ENCODE assay signal across 29 cellular contexts in genomic region chr16:70550082-70550481, GRCh38. TPM values are rescaled to one million over a fixed set of nuclear protein-coding genes. Genes with fewer than 3 reads are reported as not detected.
DNase-seq lines count a peak whose midpoint lies in the region; ATAC-seq and TF ChIP-seq lines count a peak whose summit lies in the region.
"Had no signal": no experiment of that assay in that cellular context is flagged by ENCODE, and none has a peak within 500 bp of the region (broad histone marks: within the 10 kb centered on the region; RNA-seq: fewer than 3 reads in every experiment).

No MANE protein-coding gene starts in this region.

- H3K9me3 Mint-ChIP-seq in activated T-cell treated with anti-CD3 and anti-CD28 coated beads, Interleukin-2, amount 50 U/mL, for 72 hours = no peaks in the 10 kb centered on the region
- H3K9me3 Mint-ChIP-seq in CD4-positive, alpha-beta T cell = no peaks in the 10 kb centered on the region
- H3K9me3 Mint-ChIP-seq in activated CD8-positive, alpha-beta T cell treated with anti-CD3 and anti-CD28 coated beads for 36 hours = no peaks in the 10 kb centered on the region
- no peaks in the 10 kb centered on the region for H3K9me3 Mint-ChIP-seq in naive thymus-derived CD8-positive, alpha-beta T cell
- no peaks in the 10 kb centered on the region for H3K9me3 Mint-ChIP-seq in endothelial cell (ENCODE audit: unreplicated experiment)
- H3K9me3 Mint-ChIP-seq: natural killer cell had no signal

- no peak for ATAC-seq in activated T-cell treated with anti-CD3 and anti-CD28 coated beads, Interleukin-2, amount 50 U/mL, for 72 hours (replicated peaks in 1 of 2)
- no peak for ATAC-seq in CD4-positive, alpha-beta T cell (ENCODE audit: poor library complexity)
- ATAC-seq in activated CD8-positive, alpha-beta T cell treated with anti-CD3 and anti-CD28 coated beads for 36 hours = no peak
- ATAC-seq in naive thymus-derived CD8-positive, alpha-beta T cell = no peak
- no peak for ATAC-seq in HG02885 (IDR thresholded peaks at IDR 0.05; ENCODE audit: poor library complexity, unreplicated experiment)
- ATAC-seq: A549, K562, lower lobe of right lung, natural killer cell, Panc1 had no signal

- no peak overlapping the region for H3K27ac ChIP-seq in CD4-positive, alpha-beta T cell (ENCODE audit: low read depth, low read length)
- H3K27ac ChIP-seq: A549, lower lobe of right lung, psoas muscle, VCaP had no signal

- no peaks in the 10 kb centered on the region for H3K27me3 ChIP-seq in CD4-positive, alpha-beta T cell (ENCODE audit: control insufficient read depth, insufficient read depth, low read length)

- POLR2A ChIA-PET in CD4-positive, alpha-beta T cell (lab: Charles Lee) = no interaction called here
- POLR2A ChIA-PET in activated CD8-positive, alpha-beta T cell treated with anti-CD3 and anti-CD28 coated beads for 36 hours (lab: Charles Lee) = interaction anchor here (5.1 kb wide), 1 partner anchor 16 kb away, joined by 43 read pairs; no protein-coding TSS in a partner anchor
- POLR2A ChIA-PET in naive thymus-derived CD8-positive, alpha-beta T cell (lab: Charles Lee) = no interaction called here

- no peak for TF ChIP-seq CTCF in CD4-positive, alpha-beta T cell (IDR thresholded peaks at IDR 0.05)
- TF ChIP-seq CTCF in activated CD8-positive, alpha-beta T cell treated with anti-CD3 and anti-CD28 coated beads for 36 hours (IDR thresholded peaks at IDR 0.05) = no peak
- no peak for TF ChIP-seq CTCF in endothelial cell (IDR thresholded peaks at IDR 0.05; ENCODE audit: unreplicated experiment)

- H3K36me3 Mint-ChIP-seq in activated T-cell treated with anti-CD3 and anti-CD28 coated beads, Interleukin-2, amount 50 U/mL, for 72 hours (ENCODE audit: insufficient read depth in 2 of 2) = peaks cover 13 to 44% of the 10 kb centered on the region in 2 donors
- peaks cover 93% of the 10 kb centered on the region for H3K36me3 Mint-ChIP-seq in CD4-positive, alpha-beta T cell (ENCODE audit: low read depth)
- H3K36me3 Mint-ChIP-seq in activated CD8-positive, alpha-beta T cell treated with anti-CD3 and anti-CD28 coated beads for 36 hours (ENCODE audit: low read depth) = peaks cover 74% of the 10 kb centered on the region
- H3K36me3 Mint-ChIP-seq in naive thymus-derived CD8-positive, alpha-beta T cell = peaks cover 10 to 93% (median 26%) of the 10 kb centered on the region in 3 donors
- H3K36me3 Mint-ChIP-seq in endothelial cell (ENCODE audit: low read depth, unreplicated experiment) = peaks cover 48% of the 10 kb centered on the region

- CTCF ChIA-PET in CD4-positive, alpha-beta T cell (lab: Charles Lee) = no interaction called here
- CTCF ChIA-PET in activated CD8-positive, alpha-beta T cell treated with anti-CD3 and anti-CD28 coated beads for 36 hours (lab: Charles Lee) = no interaction called here

- peaks cover 12% of the 10 kb centered on the region for H3K4me1 Mint-ChIP-seq in activated T-cell treated with anti-CD3 and anti-CD28 coated beads, Interleukin-2, amount 50 U/mL, for 72 hours (ENCODE audit: low read depth)
- H3K4me1 Mint-ChIP-seq in CD4-positive, alpha-beta T cell (ENCODE audit: low read depth) = peaks cover 31% of the 10 kb centered on the region
- peaks cover 32% of the 10 kb centered on the region for H3K4me1 Mint-ChIP-seq in activated CD8-positive, alpha-beta T cell treated with anti-CD3 and anti-CD28 coated beads for 36 hours (ENCODE audit: low read depth)
- peaks cover 0 to 30% (median 14%) of the 10 kb centered on the region in 4 donors for H3K4me1 Mint-ChIP-seq in naive thymus-derived CD8-positive, alpha-beta T cell
- no peaks in the 10 kb centered on the region for H3K4me1 Mint-ChIP-seq in endothelial cell (ENCODE audit: unreplicated experiment)

- no peak overlapping the region for H3K4me3 Mint-ChIP-seq in activated T-cell treated with anti-CD3 and anti-CD28 coated beads, Interleukin-2, amount 50 U/mL, for 72 hours
- H3K4me3 Mint-ChIP-seq in CD4-positive, alpha-beta T cell = no peak overlapping the region
- no peak overlapping the region for H3K4me3 Mint-ChIP-seq in activated CD8-positive, alpha-beta T cell treated with anti-CD3 and anti-CD28 coated beads for 36 hours
- H3K4me3 Mint-ChIP-seq in naive thymus-derived CD8-positive, alpha-beta T cell = no peak overlapping the region
- no peak overlapping the region for H3K4me3 Mint-ChIP-seq in endothelial cell (ENCODE audit: unreplicated experiment)
- H3K4me3 Mint-ChIP-seq: natural killer cell had no signal

- intact Hi-C loops in CD4-positive, alpha-beta T cell (cut with DNase I, micrococcal nuclease) = loop anchor here in 1 of 2 experiments (10.0 kb wide), 1 partner anchor 225 kb away; no protein-coding TSS in a partner anchor
- intact Hi-C loops in activated CD8-positive, alpha-beta T cell treated with anti-CD3 and anti-CD28 coated beads for 36 hours (cut with micrococcal nuclease) = no loop called here

- peak overlapping the region; percentile 51 for H3K27ac Mint-ChIP-seq in activated T-cell treated with anti-CD3 and anti-CD28 coated beads, Interleukin-2, amount 50 U/mL, for 72 hours
- peak overlapping the region; percentile 62 for H3K27ac Mint-ChIP-seq in CD4-positive, alpha-beta T cell
- peak overlapping the region; percentile 22 for H3K27ac Mint-ChIP-seq in activated CD8-positive, alpha-beta T cell treated with anti-CD3 and anti-CD28 coated beads for 36 hours
- H3K27ac Mint-ChIP-seq in naive thymus-derived CD8-positive, alpha-beta T cell = peak overlapping the region in 9 of 10 donors; percentile 3 to 82 (median 25)
- no peak overlapping the region for H3K27ac Mint-ChIP-seq in endothelial cell (ENCODE audit: unreplicated experiment)

- no peaks in the 10 kb centered on the region for H3K27me3 Mint-ChIP-seq in activated T-cell treated with anti-CD3 and anti-CD28 coated beads, Interleukin-2, amount 50 U/mL, for 72 hours (ENCODE audit: low read depth)
- no peaks in the 10 kb centered on the region for H3K27me3 Mint-ChIP-seq in CD4-positive, alpha-beta T cell
- no peaks in the 10 kb centered on the region for H3K27me3 Mint-ChIP-seq in activated CD8-positive, alpha-beta T cell treated with anti-CD3 and anti-CD28 coated beads for 36 hours
- H3K27me3 Mint-ChIP-seq in naive thymus-derived CD8-positive, alpha-beta T cell = no peaks in the 10 kb centered on the region
- H3K27me3 Mint-ChIP-seq in endothelial cell (ENCODE audit: unreplicated experiment) = no peaks in the 10 kb centered on the region

- H3K9me3 ChIP-seq in CD4-positive, alpha-beta T cell (ENCODE audit: control insufficient read depth, low read length) = no peaks in the 10 kb centered on the region
- H3K9me3 ChIP-seq: A549, lower lobe of right lung, psoas muscle had no signal

- no peak for DNase-seq in activated T-cell treated with anti-CD3 and anti-CD28 coated beads, Interleukin-2, amount 50 U/mL, for 72 hours
- DNase-seq in activated T-cell treated with anti-CD3 and anti-CD28 coated beads, Interleukin-2, amount 50 U/mL, for 1 hour = no peak
- no peak for DNase-seq in CD4-positive, alpha-beta T cell
- DNase-seq in activated CD8-positive, alpha-beta T cell treated with anti-CD3 and anti-CD28 coated beads for 36 hours = no peak
- DNase-seq in naive thymus-derived CD8-positive, alpha-beta T cell = no peak
- no peak for DNase-seq in SHP77 (lab: John Stamatoyannopoulos, UW)
- no peak for DNase-seq in endothelial cell (ENCODE audit: low spot score)
- DNase-seq: activated CD4-positive, alpha-beta T cell treated with anti-CD3 and anti-CD28 coated beads for 48 hours; activated naive CD4-positive, alpha-beta T cell treated with Interleukin-2 at 50 U/mL for 16 hours; AML-193; central memory CD4-positive, alpha-beta T cell; dermis blood vessel endothelial cell; DMS 273 treated with DMSO at 0.1 percent for 48 hours; GOT3; lower lobe of right lung; natural killer cell; NCI-H1048; NCI-H2107; NCI-H345; nucleus accumbens; psoas muscle; SIG-M5; stimulated activated CD4-positive, alpha-beta T cell treated with anti-CD3 and anti-CD28 coated beads, Interleukin-4, amount 100 ng/mL, for 4 hours; T1000 had no signal

RNA-seq across cellular contexts. Expression of gene SF3B3, which starts 26.5 kb away (rescaled TPM):
- total RNA-seq in activated T-cell treated with anti-CD3 and anti-CD28 coated beads, Interleukin-2, amount 50 U/mL, for 72 hours = 100 to 1,000 TPM; 302 to 309 TPM
- 100 to 1,000 TPM; 130 to 140 TPM for total RNA-seq in CD4-positive, alpha-beta T cell
- 100 to 1,000 TPM; 543 to 552 TPM for total RNA-seq in activated CD8-positive, alpha-beta T cell treated with anti-CD3 and anti-CD28 coated beads for 36 hours
- total RNA-seq in naive thymus-derived CD8-positive, alpha-beta T cell = 100 to 1,000 TPM; 270 to 277 TPM
- polyA plus RNA-seq in naive thymus-derived CD8-positive, alpha-beta T cell = 100 to 1,000 TPM in 2 of 3 donors, 10 to 100 TPM in 1; 85.9 to 120 (median 104) TPM
- 228 TPM for total RNA-seq in endothelial cell (ENCODE audit: unreplicated experiment)

RNA-seq across cellular contexts. Expression of gene COG4, which starts 26.7 kb away (rescaled TPM):
- 10 to 100 TPM; 30.2 to 53.4 TPM for total RNA-seq in activated T-cell treated with anti-CD3 and anti-CD28 coated beads, Interleukin-2, amount 50 U/mL, for 72 hours
- 10 to 100 TPM; 15.9 to 19.3 TPM for total RNA-seq in CD4-positive, alpha-beta T cell
- total RNA-seq in activated CD8-positive, alpha-beta T cell treated with anti-CD3 and anti-CD28 coated beads for 36 hours = 10 to 100 TPM; 38.0 to 39.0 TPM
- total RNA-seq in naive thymus-derived CD8-positive, alpha-beta T cell = 10 to 100 TPM; 57.4 to 57.6 TPM
- polyA plus RNA-seq in naive thymus-derived CD8-positive, alpha-beta T cell = 10 to 100 TPM; 52.4 to 58.6 (median 52.8) TPM
- total RNA-seq in endothelial cell (ENCODE audit: unreplicated experiment) = 64.1 TPM
